ENCODE assay signal across 15 cellular contexts in genomic region chr7:7964250-7964649, GRCh38. TPM values are rescaled to one million over a fixed set of nuclear protein-coding genes. Genes with fewer than 3 reads are reported as not detected.
DNase-seq lines count a peak whose midpoint lies in the region; ATAC-seq and TF ChIP-seq lines count a peak whose summit lies in the region.
"Had no signal": no experiment of that assay in that cellular context is flagged by ENCODE, and none has a peak within 500 bp of the region (broad histone marks: within the 10 kb centered on the region; RNA-seq: fewer than 3 reads in every experiment).

No MANE protein-coding gene starts in this region.

- H3K4me2 ChIP-seq in DOHH2 (ENCODE audit: low read length) (peak overlapping the region; percentile 90), Karpas-422 (ENCODE audit: low read depth, low read length, poor library complexity, severe bottlenecking) (peak overlapping the region; percentile 58)

- H3K36me3 Mint-ChIP-seq in activated B cell treated with CpG ODN at 0.5 μM for 24 hours (ENCODE audit: low read depth) (no peaks in the 10 kb centered on the region), MCF 10A (ENCODE audit: insufficient read depth, unreplicated experiment) (no peaks in the 10 kb centered on the region)
- no peaks in the 10 kb centered on the region for H3K36me3 Mint-ChIP-seq in activated T-helper 17 cell treated with anti-CD3 and anti-CD28 coated beads, Interleukin-2, amount 50 U/mL, for 72 hours (ENCODE audit: low read depth)
- H3K36me3 Mint-ChIP-seq: IgD-negative memory B cell had no signal

- H3K27me3 ChIP-seq in DOHH2 (ENCODE audit: control insufficient read depth, low read length) = no peaks in the 10 kb centered on the region
- H3K27me3 ChIP-seq in Karpas-422 (ENCODE audit: low read length) = no peaks in the 10 kb centered on the region
- H3K27me3 ChIP-seq: BE2C had no signal

- H3K4me1 ChIP-seq in DOHH2 (ENCODE audit: control insufficient read depth, low read length) (peaks cover 72% of the 10 kb centered on the region), Karpas-422 (ENCODE audit: low read length) (peaks cover 37% of the 10 kb centered on the region)
- H3K4me1 ChIP-seq: BE2C, Caco-2 had no signal

- H3K4me3 ChIP-seq in DOHH2 (ENCODE audit: low read length) = peak overlapping the region; percentile 67
- peak overlapping the region; percentile 33 for H3K4me3 ChIP-seq in Karpas-422 (ENCODE audit: low read length)
- H3K4me3 ChIP-seq: GM23248, HAP-1 had no signal

- intact Hi-C loops in activated B cell treated with CpG ODN at 0.5 μM for 24 hours (cut with micrococcal nuclease) (no loop called here), MCF 10A (cut with micrococcal nuclease) (loop anchor here (10.0 kb wide), 1 partner anchor 399 kb away; the partner anchor contains the start of gene MIOS)

- H3K27ac ChIP-seq in DOHH2 (ENCODE audit: low read depth, low read length) (peak overlapping the region; percentile 79), Karpas-422 (ENCODE audit: low read length) (no peak overlapping the region)
- H3K27ac ChIP-seq: C4-2B, GM23248 had no signal

- TF ChIP-seq CTCF in DOHH2 (IDR thresholded peaks at IDR 0.05; ENCODE audit: low read depth, low read length, poor library complexity, severe bottlenecking) (no peak), activated B cell treated with CpG ODN at 0.5 μM for 24 hours (IDR thresholded peaks at IDR 0.05) (no peak), MCF 10A (IDR thresholded peaks at IDR 0.05; ENCODE audit: unreplicated experiment) (no peak)

- H4K20me1 ChIP-seq in DOHH2 (ENCODE audit: control insufficient read depth, insufficient read depth, low read depth, low read length) (no peaks in the 10 kb centered on the region), Karpas-422 (ENCODE audit: insufficient read depth, low read depth, low read length) (no peaks in the 10 kb centered on the region)

- no peak overlapping the region for H3K4me3 Mint-ChIP-seq in activated B cell treated with CpG ODN at 0.5 μM for 24 hours
- H3K4me3 Mint-ChIP-seq in MCF 10A (ENCODE audit: unreplicated experiment) = no peak overlapping the region
- H3K4me3 Mint-ChIP-seq in activated T-helper 17 cell treated with anti-CD3 and anti-CD28 coated beads, Interleukin-2, amount 50 U/mL, for 72 hours = no peak overlapping the region
- H3K4me3 Mint-ChIP-seq: CD4-positive, alpha-beta T cell had no signal

- H3K9me3 ChIP-seq in DOHH2 (ENCODE audit: control insufficient read depth, insufficient read depth, low read length) = no peaks in the 10 kb centered on the region
- no peaks in the 10 kb centered on the region for H3K9me3 ChIP-seq in Karpas-422 (ENCODE audit: low read length)
- H3K9me3 ChIP-seq: BE2C, Caco-2, HAP-1 had no signal

- H3K4me1 Mint-ChIP-seq in activated B cell treated with CpG ODN at 0.5 μM for 24 hours (peaks cover 29% of the 10 kb centered on the region), MCF 10A (ENCODE audit: insufficient read depth, unreplicated experiment) (peaks cover 5% of the 10 kb centered on the region)
- H3K4me1 Mint-ChIP-seq in activated T-helper 17 cell treated with anti-CD3 and anti-CD28 coated beads, Interleukin-2, amount 50 U/mL, for 72 hours = peaks cover 5% of the 10 kb centered on the region

- POLR2A ChIA-PET in activated B cell treated with CpG ODN at 0.5 μM for 24 hours (lab: Charles Lee) (interaction anchor here (0.7 to 1.0 kb wide), 3 partner anchors 14 to 25 kb away, joined by 3 to 4 read pairs (median 3); no protein-coding TSS in a partner anchor), MCF 10A (lab: Yijun Ruan, JAX) (interaction anchor here (0.5 kb wide), 1 partner anchor 29 kb away, joined by 3 read pairs; no protein-coding TSS in a partner anchor)

- H3K36me3 ChIP-seq in DOHH2 (ENCODE audit: control insufficient read depth, low read length) (peaks cover 11% of the 10 kb centered on the region), Karpas-422 (ENCODE audit: insufficient read depth, low read length) (no peaks in the 10 kb centered on the region)
- H3K36me3 ChIP-seq: BE2C, HAP-1 had no signal

- H3K27me3 Mint-ChIP-seq in activated B cell treated with CpG ODN at 0.5 μM for 24 hours (no peaks in the 10 kb centered on the region), MCF 10A (ENCODE audit: insufficient read depth, unreplicated experiment) (no peaks in the 10 kb centered on the region)
- no peaks in the 10 kb centered on the region for H3K27me3 Mint-ChIP-seq in activated T-helper 17 cell treated with anti-CD3 and anti-CD28 coated beads, Interleukin-2, amount 50 U/mL, for 72 hours
- H3K27me3 Mint-ChIP-seq: CD4-positive, alpha-beta T cell; IgD-negative memory B cell had no signal

- CTCF ChIA-PET in activated B cell treated with CpG ODN at 0.5 μM for 24 hours (lab: Charles Lee) = interaction anchor here (1.1 kb wide), 1 partner anchor 283 kb away, joined by 5 read pairs; no protein-coding TSS in a partner anchor
- CTCF ChIA-PET in MCF 10A (lab: Yijun Ruan, JAX) = interaction anchor here (0.5 to 0.7 kb wide), 4 partner anchors 11 to 1106 kb away, joined by 3 read pairs; no protein-coding TSS in a partner anchor

- H3K9me2 ChIP-seq in DOHH2 (replicated peaks; ENCODE audit: control insufficient read depth, low read length) (no peaks in the 10 kb centered on the region), Karpas-422 (replicated peaks; ENCODE audit: insufficient read depth, low read length) (no peaks in the 10 kb centered on the region)

- H3K27ac Mint-ChIP-seq in activated B cell treated with CpG ODN at 0.5 μM for 24 hours (peak overlapping the region; percentile 50), MCF 10A (ENCODE audit: low read depth, unreplicated experiment) (no peak overlapping the region)
- H3K27ac Mint-ChIP-seq in activated T-helper 17 cell treated with anti-CD3 and anti-CD28 coated beads, Interleukin-2, amount 50 U/mL, for 72 hours = no peak overlapping the region
- H3K27ac Mint-ChIP-seq: CD4-positive, alpha-beta T cell; IgD-negative memory B cell had no signal

- H3F3A ChIP-seq in DOHH2 (ENCODE audit: control insufficient read depth, insufficient read depth) = peaks cover 19% of the 10 kb centered on the region

- ATAC-seq in activated B cell treated with CpG ODN at 0.5 μM for 24 hours (ENCODE audit: low read depth) = no peak
- ATAC-seq in activated T-helper 17 cell treated with anti-CD3 and anti-CD28 coated beads, Interleukin-2, amount 50 U/mL, for 72 hours (replicated peaks) = no peak

- H3K9ac ChIP-seq in Karpas-422 (ENCODE audit: low read length) = no peak overlapping the region
- H3K9ac ChIP-seq: GM23248 had no signal

- no TSS peak for BruUV-seq in MCF 10A (replicated peaks; lab: Mats Ljungman, UMichigan)

- no peaks in the 10 kb centered on the region for H3K9me3 Mint-ChIP-seq in activated B cell treated with CpG ODN at 0.5 μM for 24 hours
- no peaks in the 10 kb centered on the region for H3K9me3 Mint-ChIP-seq in MCF 10A (ENCODE audit: unreplicated experiment)
- H3K9me3 Mint-ChIP-seq in activated T-helper 17 cell treated with anti-CD3 and anti-CD28 coated beads, Interleukin-2, amount 50 U/mL, for 72 hours = no peaks in the 10 kb centered on the region
- H3K9me3 Mint-ChIP-seq: CD4-positive, alpha-beta T cell; IgD-negative memory B cell had no signal

- H3K79me2 ChIP-seq in DOHH2 (ENCODE audit: control insufficient read depth, low read length) (peaks cover 3% of the 10 kb centered on the region; the same call in 1 of the 2 replicates), Karpas-422 (ENCODE audit: low read length) (no peaks in the 10 kb centered on the region)

- H2AFZ ChIP-seq in Karpas-422 (ENCODE audit: low read length) = no peak overlapping the region
- H2AFZ ChIP-seq: GM23248 had no signal

- peak; percentile 52 for DNase-seq in Karpas-422
- no peak for DNase-seq in activated B cell treated with CpG ODN at 0.5 μM for 24 hours
- no peak for DNase-seq in MCF 10A (ENCODE audit: unreplicated experiment)
- DNase-seq in SIG-M5 (lab: John Stamatoyannopoulos, UW) = no peak
- DNase-seq: BE2C; Caco-2; CD4-positive, alpha-beta T cell; GF-D8; GM23248; KBM-7 had no signal

RNA-seq across cellular contexts. Expression of gene GLCCI1, which starts 4.3 kb away (rescaled TPM):
- 30.2 and 55.7 TPM in 2 replicates for total RNA-seq in Karpas-422 (2014; rRNA removed; shearing (Covaris generic); ENCODE audit: low replicate concordance)
- total RNA-seq in activated B cell treated with CpG ODN at 0.5 μM for 24 hours = 32.4 and 37.4 TPM in 2 replicates
- 5.3 and 7.4 TPM in 2 replicates for total RNA-seq in MCF 10A (2022)
- 10 to 100 TPM; 22.3 to 29.1 TPM for total RNA-seq in activated T-helper 17 cell treated with anti-CD3 and anti-CD28 coated beads, Interleukin-2, amount 50 U/mL, for 72 hours
